In genomic region chr14:50379563-50379962, GRCh38 we compare ENCODE assay signal across 36 cellular contexts.
"Had no signal": no experiment of that assay in that cellular context is flagged by ENCODE, and none has a peak within 500 bp of the region (broad histone marks: within the 10 kb centered on the region; RNA-seq: fewer than 3 reads in every experiment).

No MANE protein-coding gene starts in this region.

- H3K27me3 ChIP-seq: brain microvascular endothelial cell, MG63, SJSA1 had no signal

- H3K27ac ChIP-seq: brain microvascular endothelial cell, SJSA1, VCaP had no signal

- H3K36me3 ChIP-seq: brain microvascular endothelial cell, MG63, SJSA1 had no signal

- H3K4me3 ChIP-seq: MG63, SJSA1 had no signal

- DNase-seq: activated B cell treated with CpG ODN at 0.5 μM for 24 hours; activated CD4-positive, alpha-beta memory T cell treated with anti-CD3 and anti-CD28 coated beads for 36 hours; activated CD4-positive, alpha-beta T cell treated with anti-CD3 and anti-CD28 coated beads for 4 hours; activated CD4-positive, alpha-beta T cell treated with anti-CD3 and anti-CD28 coated beads, Interleukin-2, amount 50 U/mL, for 1 hour; activated CD4-positive, CD25-positive, alpha-beta regulatory T cell treated with anti-CD3 and anti-CD28 coated beads, Interleukin-2, amount 50 U/mL, for 72 hours; activated CD8-positive, alpha-beta memory T cell treated with anti-CD3 and anti-CD28 coated beads, Interleukin-2, amount 10 ng/mL, durations not matched to agents 7 days and 5 days; activated effector memory CD4-positive, alpha-beta T cell treated with anti-CD3 and anti-CD28 coated beads, Interleukin-2, amount 50 U/mL, for 16 hours; activated naive CD4-positive, alpha-beta T cell; activated naive CD4-positive, alpha-beta T cell treated with anti-CD3 and anti-CD28 coated beads, Interleukin-2, amount 50 U/mL, for 16 hours; activated naive CD8-positive, alpha-beta T cell treated with anti-CD3 and anti-CD28 coated beads for 36 hours; activated T-cell treated with anti-CD3 and anti-CD28 coated beads, Interleukin-2, amount 50 U/mL, for 1 hour; activated T-cell treated with anti-CD3 and anti-CD28 coated beads, Interleukin-2, amount 50 U/mL, for 72 hours; amniotic stem cell; aorta; brain microvascular endothelial cell; Kasumi-1; KG1; MG63; NCI-H1048; NCI-H1105 treated with DMSO at 0.1 percent for 48 hours; NCI-H1436; NCI-H1694; NCI-H1930; NCI-H2081 treated with DMSO at 0.1 percent for 48 hours; NCI-H226; NCI-H446 treated with DMSO at 0.1 percent for 48 hours; NCI-H524 treated with DMSO at 0.1 percent for 48 hours; SHP77; SK-N-SH; T-helper 1 cell; T-helper 2 cell; T-helper 9 cell had no signal

- H3K9ac ChIP-seq: SK-N-SH had no signal

- H3K4me2 ChIP-seq: SK-N-SH had no signal

- ATAC-seq: activated CD8-positive, alpha-beta memory T cell treated with anti-CD3 and anti-CD28 coated beads, Interleukin-2, amount 10 ng/mL, durations not matched to agents 7 days and 5 days; activated T-cell treated with anti-CD3 and anti-CD28 coated beads, Interleukin-2, amount 50 U/mL, for 72 hours; activated T-helper 17 cell treated with anti-CD3 and anti-CD28 coated beads, Interleukin-2, amount 50 U/mL, for 72 hours; Panc1 had no signal

- H3K4me1 ChIP-seq: SJSA1 had no signal

- H3K9me3 ChIP-seq: MG63, SJSA1, SK-N-SH had no signal
